ENCODE assay signal across 8 cellular contexts in the genomic region with DNA sequence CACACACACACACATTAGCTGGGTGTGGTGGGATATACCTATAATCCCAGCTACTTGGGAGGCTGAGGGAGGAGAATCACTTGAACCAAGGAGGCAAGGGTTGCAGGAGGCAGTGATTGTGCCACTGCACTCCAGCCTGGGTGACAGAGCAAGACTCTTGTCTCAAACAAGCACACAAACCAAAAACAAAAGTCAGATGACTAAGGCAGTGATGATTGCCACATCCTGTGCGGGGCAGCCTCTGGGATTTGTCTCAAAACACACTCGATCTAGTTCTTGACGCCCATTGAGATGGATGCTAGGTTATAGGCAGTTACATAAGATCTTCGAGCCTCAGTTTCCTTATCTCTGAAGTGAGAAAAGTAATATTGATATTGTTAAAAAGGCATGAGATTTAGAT. TPM values are rescaled to one million over a fixed set of nuclear protein-coding genes. Genes with fewer than 3 reads are reported as not detected.
DNase-seq lines count a peak whose midpoint lies in the region; FAIRE-seq and TF ChIP-seq lines count a peak whose summit lies in the region.
"Not testable (repeated sequence)": the region's sequence is repeated elsewhere in the genome, so short reads cannot be mapped to it uniquely, and the experiment has no call there.

No MANE protein-coding gene starts in this region.

- H3K27me3 ChIP-seq in CD4-positive, alpha-beta memory T cell (ENCODE audit: insufficient read depth, low read length); OCI-LY3 (ENCODE audit: low read depth, low read length): not testable (repeated sequence)

- not testable (repeated sequence) for FAIRE-seq in kidney (lab: Jason Lieb, UNC)

- H3K36me3 Mint-ChIP-seq in CD4-positive, alpha-beta memory T cell = not testable (repeated sequence)

- peaks cover 2 to 15% (median 5%) of the 10 kb centered on the region in 4 donors for H3K4me1 Mint-ChIP-seq in CD4-positive, alpha-beta memory T cell

- H3K9me3 ChIP-seq in CD4-positive, alpha-beta memory T cell (ENCODE audit: control insufficient read depth in 1 of 2, low read length in 2 of 2); OCI-LY3 (ENCODE audit: insufficient read depth, low read length); kidney (ENCODE audit: control insufficient read depth in 1 of 2, low read length in 2 of 2): not testable (repeated sequence)

- H3K27ac ChIP-seq in CD4-positive, alpha-beta memory T cell (ENCODE audit: low read depth, low read length); OCI-LY3 (ENCODE audit: low read length); kidney (ENCODE audit: low read depth in 2 of 2, low read length in 2 of 2): not testable (repeated sequence)

- not testable (repeated sequence) for H3K79me2 ChIP-seq in OCI-LY3 (ENCODE audit: low read length)

- peak overlapping the region; percentile 12; the same call in 1 of the 2 replicates for H3K4me2 ChIP-seq in OCI-LY3 (ENCODE audit: low read length)

- H4K20me1 ChIP-seq in OCI-LY3 (ENCODE audit: insufficient read depth, low read length) = not testable (repeated sequence)

- not testable (repeated sequence) for H3K9me3 Mint-ChIP-seq in CD4-positive, alpha-beta memory T cell

- TF ChIP-seq CTCF in OCI-LY3 (IDR thresholded peaks at IDR 0.05; ENCODE audit: low read depth, low read length); cardiac fibroblast (IDR thresholded peaks at IDR 0.05; ENCODE audit: low read depth, low read length); kidney (IDR thresholded peaks at IDR 0.05; ENCODE audit: borderline replicate concordance, extremely low read depth, insufficient read depth): not testable (repeated sequence)

- not testable (repeated sequence) for H3K36me3 ChIP-seq in CD4-positive, alpha-beta memory T cell (ENCODE audit: insufficient read depth, low read length); OCI-LY3 (replicated peaks; ENCODE audit: low read depth, low read length); kidney (ENCODE audit: control insufficient read depth in 1 of 2, insufficient read depth in 2 of 2, low read length in 2 of 2)

- not testable (repeated sequence) for H2AFZ ChIP-seq in OCI-LY3 (ENCODE audit: low read depth, low read length)

- DNase-seq in CD4-positive, alpha-beta memory T cell = peak; percentile 72 to 86 (median 77)
- DNase-seq in activated CD4-positive, alpha-beta T cell treated with anti-CD3 and anti-CD28 coated beads for 4 hours = peak; percentile 55 to 58
- DNase-seq in activated T-helper 1 cell treated with Interleukin-2 at 50 U/mL for 16 hours (ENCODE audit: low read depth) (peak; percentile 54), cardiac fibroblast (ENCODE audit: low read depth in 2 of 2) (peak; percentile 48 to 70), kidney (peak; percentile 26)
- DNase-seq in stimulated activated CD4-positive, alpha-beta T cell treated with anti-CD3 and anti-CD28 coated beads, Interleukin-12 subunit alpha, Interleukin-12 subunit beta, amount 100 ng/mL, for 24 hours (ENCODE audit: low read depth in 2 of 2) = peak; percentile 15 to 31
- DNase-seq in stimulated activated naive CD4-positive, alpha-beta T cell (lab: John Stamatoyannopoulos, UW) = peak; percentile 23 to 76 (median 61)

- CTCF ChIA-PET in CD4-positive, alpha-beta memory T cell (lab: Charles Lee; ENCODE audit: partially characterized antibody) = not testable (repeated sequence)

- H3K27ac Mint-ChIP-seq in CD4-positive, alpha-beta memory T cell = peak overlapping the region in 6 of 7 donors; percentile 35 to 80 (median 61)

- not testable (repeated sequence) for H3K27me3 Mint-ChIP-seq in CD4-positive, alpha-beta memory T cell

- POLR2A ChIA-PET in CD4-positive, alpha-beta memory T cell (lab: Charles Lee; ENCODE audit: partially characterized antibody) = not testable (repeated sequence)

- H3K4me1 ChIP-seq in CD4-positive, alpha-beta memory T cell (ENCODE audit: insufficient read depth, low read length); OCI-LY3 (ENCODE audit: low read length); kidney (ENCODE audit: control insufficient read depth in 1 of 2, insufficient read depth in 1 of 2, low read depth in 1 of 2, low read length in 2 of 2): not testable (repeated sequence)

- not testable (repeated sequence) for H3K4me3 ChIP-seq in CD4-positive, alpha-beta memory T cell (ENCODE audit: low read length in 2 of 2); OCI-LY3 (ENCODE audit: low read length); cardiac fibroblast (replicated peaks in 1 of 2; ENCODE audit: low read depth in 2 of 2, low read length in 2 of 2); kidney (ENCODE audit: low read length in 2 of 2)

- H3K9ac ChIP-seq in OCI-LY3 (ENCODE audit: low read length); kidney (ENCODE audit: low read length in 2 of 2): not testable (repeated sequence)

- intact Hi-C loops in CD4-positive, alpha-beta memory T cell (cut with micrococcal nuclease); kidney (cut with DNase I): not testable (repeated sequence)

- H3K4me3 Mint-ChIP-seq in CD4-positive, alpha-beta memory T cell = peak overlapping the region in 3 of 8 donors; percentile 6 to 70 (median 51)

RNA-seq across cellular contexts. Expression of gene NBPF8, which starts 57.8 kb away (rescaled TPM):
- 10 to 100 TPM; 61.5 to 66.6 TPM for total RNA-seq in CD4-positive, alpha-beta memory T cell
- 1 to 10 TPM in 1 of 2 donors, under 1 TPM in 1; 0.41 to 3.3 TPM for polyA plus RNA-seq in CD4-positive, alpha-beta memory T cell
- 7.9 TPM for total RNA-seq in kidney
- 2.4 TPM for polyA plus RNA-seq in kidney (ENCODE audit: insufficient read depth, low read depth, low replicate concordance)

Comparison
In these comparisons a context has a peak if more than half of its experiments do, and no peak if none do; other contexts are left out.
1. DNase-seq: peak in every context shown above with its lines; median percentile 77 in CD4-positive, alpha-beta memory T cell; 61 in stimulated activated naive CD4-positive, alpha-beta T cell; 59 in cardiac fibroblast; 56 in activated CD4-positive, alpha-beta T cell treated with anti-CD3 and anti-CD28 coated beads for 4 hours; 54 in activated T-helper 1 cell treated with Interleukin-2 at 50 U/mL for 16 hours; 26 in kidney; 23 in stimulated activated CD4-positive, alpha-beta T cell treated with anti-CD3 and anti-CD28 coated beads, Interleukin-12 subunit alpha, Interleukin-12 subunit beta, amount 100 ng/mL, for 24 hours.